In genomic region chr6:169810066-169810989, GRCh38 we compare ENCODE assay signal across 1 cellular context.
A peak's percentile ranks its signal among the peaks of the same experiment; 100 is the strongest.
TF ChIP-seq lines count a peak whose summit lies in the region.

No MANE protein-coding gene starts in this region.

TF ChIP-seq in HepG2, 621 proteins besides CTCF, POLR2A, EP300 and RAD21 (continued from another document and continues in another):
- TF ChIP-seq HMGXB3 (CRISPR knock-in tag; IDR thresholded peaks at IDR 0.05; ENCODE audit: borderline replicate concordance) (0 out of 2 replicates have a peak, but pooled peaks have one; percentile 19), ZNF18 (CRISPR knock-in tag; IDR thresholded peaks at IDR 0.05; ENCODE audit: insufficient replicate concordance) (peak; percentile 48), CENPBD1 (CRISPR knock-in tag; IDR thresholded peaks at IDR 0.05; ENCODE audit: borderline replicate concordance, low read depth) (no peak), ZNF276 (CRISPR knock-in tag; IDR thresholded peaks at IDR 0.05; ENCODE audit: low read depth) (no peak), KLF15 (CRISPR knock-in tag; IDR thresholded peaks at IDR 0.05; ENCODE audit: borderline replicate concordance) (no peak), HIC2 (CRISPR knock-in tag; IDR thresholded peaks at IDR 0.05; ENCODE audit: low read depth) (no peak), ETS1 (CRISPR knock-in tag; IDR thresholded peaks at IDR 0.05) (no peak), ZNF337 (CRISPR knock-in tag; IDR thresholded peaks at IDR 0.05; ENCODE audit: borderline replicate concordance, low read depth) (no peak), NR3C1 (CRISPR knock-in tag; IDR thresholded peaks at IDR 0.05) (no peak), TBX2 (CRISPR knock-in tag; IDR thresholded peaks at IDR 0.05; ENCODE audit: borderline replicate concordance) (no peak), ZSCAN5A (CRISPR knock-in tag; IDR thresholded peaks at IDR 0.05; ENCODE audit: borderline replicate concordance) (no peak), MLLT10 (CRISPR knock-in tag; IDR thresholded peaks at IDR 0.05) (no peak), PAXIP1 (CRISPR knock-in tag; conservative IDR thresholded peaks at IDR 0.05) (no peak; the same call in 1 of the 2 replicates), NBN (conservative IDR thresholded peaks at IDR 0.05) (no peak), TCF7 (IDR thresholded peaks at IDR 0.05; ENCODE audit: low read depth) (0 out of 2 replicates have a peak, but pooled peaks have one; percentile 12), MXD4 (CRISPR knock-in tag; IDR thresholded peaks at IDR 0.05) (no peak), MTA1 (CRISPR knock-in tag; IDR thresholded peaks at IDR 0.05; ENCODE audit: borderline replicate concordance) (peak; percentile 39; the same call in 1 of the 2 replicates), ZNF841 (CRISPR knock-in tag; IDR thresholded peaks at IDR 0.05; ENCODE audit: borderline replicate concordance) (no peak), LBX2 (CRISPR knock-in tag; IDR thresholded peaks at IDR 0.05; ENCODE audit: borderline replicate concordance) (no peak), TSC22D2 (CRISPR knock-in tag; IDR thresholded peaks at IDR 0.05; ENCODE audit: borderline replicate concordance) (no peak), YEATS4 (CRISPR knock-in tag; IDR thresholded peaks at IDR 0.05; ENCODE audit: borderline replicate concordance) (no peak), SOX13 (IDR thresholded peaks at IDR 0.05) (peak; percentile 41; the same call in 1 of the 2 replicates), SOX13 (CRISPR knock-in tag; conservative IDR thresholded peaks at IDR 0.05 in 1 of 2, IDR thresholded peaks at IDR 0.05 in 1 of 2) (peak in 1 of 2 experiments; percentile 88; a peak in 2 of 4 replicates), CCDC6 (CRISPR knock-in tag; IDR thresholded peaks at IDR 0.05) (no peak), SNAPC2 (CRISPR knock-in tag; IDR thresholded peaks at IDR 0.05) (no peak), ZNF318 (CRISPR knock-in tag; IDR thresholded peaks at IDR 0.05) (no peak)
